Comparison of ENCODE assay signal across 17 cellular contexts in genomic region chr2:109381327-109381820, GRCh38.
DNase-seq lines count a peak whose midpoint lies in the region; ATAC-seq, FAIRE-seq and TF ChIP-seq lines count a peak whose summit lies in the region.
"Had no signal": no experiment of that assay in that cellular context is flagged by ENCODE, and none has a peak within 500 bp of the region (broad histone marks: within the 10 kb centered on the region; RNA-seq: fewer than 3 reads in every experiment).

No MANE protein-coding gene starts in this region.

- DNase-seq in activated CD8-positive, alpha-beta memory T cell treated with anti-CD3 and anti-CD28 coated beads for 24 hours: peak; percentile 33
- DNase-seq in activated CD8-positive, alpha-beta memory T cell treated with anti-CD3 and anti-CD28 coated beads, Interleukin-2, amount 50 U/mL, for 4 hours: no peak
- DNase-seq in kidney: peak; percentile 41
- peak; percentile 28 for DNase-seq in sciatic nerve (ENCODE audit: low spot score)
- no peak for DNase-seq in urothelium cell line (ENCODE audit: low spot score)
- no peak for DNase-seq in upper lobe of left lung
- DNase-seq in central memory CD4-positive, alpha-beta T cell: no peak
- DNase-seq in GDM1 (lab: John Stamatoyannopoulos, UW): no peak
- DNase-seq: NCI-H1436, NCI-H2029 treated with DMSO at 0.1 percent for 48 hours, NCI-H510A treated with DMSO at 0.1 percent for 48 hours had no signal

- H3K4me1 ChIP-seq in kidney (ENCODE audit: control insufficient read depth in 1 of 2, insufficient read depth in 1 of 2, low read depth in 1 of 2, low read length in 2 of 2) (peaks cover 5 to 7% of the 10 kb centered on the region in 2 donors), upper lobe of left lung (peaks cover 23 to 26% (median 24%) of the 10 kb centered on the region in 4 donors)
- H3K4me1 ChIP-seq: Caco-2 had no signal

- H3K9me3 ChIP-seq in kidney (ENCODE audit: control insufficient read depth in 1 of 2, low read length in 2 of 2) (no peaks in the 10 kb centered on the region), upper lobe of left lung (no peaks in the 10 kb centered on the region)
- H3K9me3 ChIP-seq: BLaER1 treated with 17β-estradiol and CSF1 and Interleukin-3, amounts not matched to agents 10 nM and 100 nM; Caco-2; Peyer's patch had no signal

- H3K27ac ChIP-seq in kidney (ENCODE audit: low read depth in 2 of 2, low read length in 2 of 2): no peak overlapping the region
- H3K27ac ChIP-seq in upper lobe of left lung: no peak overlapping the region
- H3K27ac ChIP-seq: BLaER1 treated with 17β-estradiol and CSF1 and Interleukin-3, amounts not matched to agents 10 nM and 100 nM; HL-60; Peyer's patch had no signal

- no peak for TF ChIP-seq CTCF in kidney (IDR thresholded peaks at IDR 0.05; ENCODE audit: borderline replicate concordance, extremely low read depth, insufficient read depth)
- TF ChIP-seq CTCF in upper lobe of left lung (IDR thresholded peaks at IDR 0.05): no peak

- H3K9ac ChIP-seq in kidney (ENCODE audit: low read length in 2 of 2): no peak overlapping the region
- H3K9ac ChIP-seq: BLaER1 treated with 17β-estradiol and CSF1 and Interleukin-3, amounts not matched to agents 10 nM and 100 nM had no signal

- intact Hi-C loops in kidney (cut with DNase I) (no loop called here), sciatic nerve (cut with DNase I) (loop anchor here (1.0 kb wide), 1 partner anchor 23 kb away; no protein-coding TSS in a partner anchor)

- WGBS in upper lobe of left lung, 2 donors: 93 to 97% methylated on average over 13 of the region's 13 CpGs

- no peak for TF ChIP-seq POLR2A in upper lobe of left lung (IDR thresholded peaks at IDR 0.05)

- FAIRE-seq in kidney (lab: Jason Lieb, UNC): no peak
- FAIRE-seq in urothelium cell line (lab: Jason Lieb, UNC): peak; percentile 5
- FAIRE-seq: K562 had no signal

- no peaks in the 10 kb centered on the region for H3K27me3 ChIP-seq in upper lobe of left lung
- H3K27me3 ChIP-seq: BLaER1 treated with 17β-estradiol and CSF1 and Interleukin-3, amounts not matched to agents 10 nM and 100 nM; Peyer's patch had no signal

- H3K4me3 ChIP-seq in kidney (ENCODE audit: low read length in 2 of 2) (no peak overlapping the region), upper lobe of left lung (no peak overlapping the region)
- H3K4me3 ChIP-seq: BLaER1 treated with 17β-estradiol and CSF1 and Interleukin-3, amounts not matched to agents 10 nM and 100 nM; GM23338; K562; Peyer's patch had no signal

- ATAC-seq in sciatic nerve (no peak), upper lobe of left lung (ENCODE audit: low FRiP score in 2 of 2) (no peak)
- ATAC-seq: GM23338, K562 had no signal

- TF ChIP-seq EP300 in upper lobe of left lung (IDR thresholded peaks at IDR 0.05): no peak

- no peaks in the 10 kb centered on the region for H3K36me3 ChIP-seq in kidney (ENCODE audit: control insufficient read depth in 1 of 2, insufficient read depth in 2 of 2, low read length in 2 of 2)
- H3K36me3 ChIP-seq in upper lobe of left lung: no peaks in the 10 kb centered on the region
- H3K36me3 ChIP-seq: Peyer's patch had no signal

Comparison
In these comparisons a context has a peak if more than half of its experiments do, and no peak if none do; other contexts are left out.
1. DNase-seq: peak in activated CD8-positive, alpha-beta memory T cell treated with anti-CD3 and anti-CD28 coated beads for 24 hours (single experiment), kidney (single experiment) and sciatic nerve (single experiment); none in activated CD8-positive, alpha-beta memory T cell treated with anti-CD3 and anti-CD28 coated beads, Interleukin-2, amount 50 U/mL, for 4 hours (single experiment), urothelium cell line (single experiment), upper lobe of left lung (0 of 2), central memory CD4-positive, alpha-beta T cell (single experiment) and GDM1 (single experiment).